1 cellular context compared by ENCODE assay signal in the genomic region with DNA sequence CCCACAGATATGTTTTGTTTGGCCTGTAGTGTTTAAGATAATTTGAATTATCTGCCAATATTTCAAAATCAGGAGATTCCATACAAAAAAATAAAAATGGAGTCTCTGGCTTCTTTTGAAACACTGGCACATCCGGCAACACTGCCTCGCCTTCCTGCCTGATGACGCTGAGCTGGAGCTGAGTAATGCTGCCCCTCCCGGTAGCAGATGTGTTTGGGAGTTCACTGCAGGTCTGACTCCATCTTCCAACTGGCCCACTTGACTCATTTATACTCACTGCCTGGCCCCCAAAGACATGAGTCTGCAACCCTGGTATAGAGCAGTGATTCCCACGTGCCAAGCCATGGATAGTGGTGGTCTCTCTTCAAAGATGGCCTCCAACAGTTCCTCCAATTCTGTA.
A peak's percentile ranks its signal among the peaks of the same experiment; 100 is the strongest.
TF ChIP-seq lines count a peak whose summit lies in the region.

No MANE protein-coding gene starts in this region.

TF ChIP-seq in IMR-90, 13 proteins besides CTCF, POLR2A, EP300 and RAD21:
- TF ChIP-seq CEBPB (IDR thresholded peaks at IDR 0.05; ENCODE audit: low read depth, low read length) (peak; percentile 37; the same call in 1 of the 2 replicates), RFX5 (IDR thresholded peaks at IDR 0.05; ENCODE audit: low read depth, low read length) (no peak), MAZ (IDR thresholded peaks at IDR 0.05; ENCODE audit: borderline replicate concordance, low read depth, low read length) (peak; percentile 83), SMC3 (IDR thresholded peaks at IDR 0.05; ENCODE audit: low read depth, low read length) (no peak), BHLHE40 (IDR thresholded peaks at IDR 0.05; ENCODE audit: low read depth, low read length) (no peak), FOS (IDR thresholded peaks at IDR 0.05; ENCODE audit: low read depth, low read length) (0 out of 2 replicates have a peak, but pooled peaks have one; percentile 46), CHD1 (IDR thresholded peaks at IDR 0.05; ENCODE audit: low read depth, low read length) (no peak), RCOR1 (IDR thresholded peaks at IDR 0.05; ENCODE audit: insufficient replicate concordance, low read length) (no peak), MAFK (IDR thresholded peaks at IDR 0.05; ENCODE audit: low read depth, low read length) (0 out of 2 replicates have a peak, but pooled peaks have one; percentile 22), NFE2L2 (IDR thresholded peaks at IDR 0.05; ENCODE audit: low read depth, low read length) (peak; percentile 52), MXI1 (IDR thresholded peaks at IDR 0.05; ENCODE audit: borderline replicate concordance, low read depth, low read length) (no peak; the same call in 1 of the 2 replicates)
- TF ChIP-seq, protein P1, sequence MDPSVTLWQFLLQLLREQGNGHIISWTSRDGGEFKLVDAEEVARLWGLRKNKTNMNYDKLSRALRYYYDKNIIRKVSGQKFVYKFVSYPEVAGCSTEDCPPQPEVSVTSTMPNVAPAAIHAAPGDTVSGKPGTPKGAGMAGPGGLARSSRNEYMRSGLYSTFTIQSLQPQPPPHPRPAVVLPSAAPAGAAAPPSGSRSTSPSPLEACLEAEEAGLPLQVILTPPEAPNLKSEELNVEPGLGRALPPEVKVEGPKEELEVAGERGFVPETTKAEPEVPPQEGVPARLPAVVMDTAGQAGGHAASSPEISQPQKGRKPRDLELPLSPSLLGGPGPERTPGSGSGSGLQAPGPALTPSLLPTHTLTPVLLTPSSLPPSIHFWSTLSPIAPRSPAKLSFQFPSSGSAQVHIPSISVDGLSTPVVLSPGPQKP (IDR thresholded peaks at IDR 0.05; ENCODE audit: borderline replicate concordance, low read depth, low read length) = no peak
- TF ChIP-seq, protein P2, sequence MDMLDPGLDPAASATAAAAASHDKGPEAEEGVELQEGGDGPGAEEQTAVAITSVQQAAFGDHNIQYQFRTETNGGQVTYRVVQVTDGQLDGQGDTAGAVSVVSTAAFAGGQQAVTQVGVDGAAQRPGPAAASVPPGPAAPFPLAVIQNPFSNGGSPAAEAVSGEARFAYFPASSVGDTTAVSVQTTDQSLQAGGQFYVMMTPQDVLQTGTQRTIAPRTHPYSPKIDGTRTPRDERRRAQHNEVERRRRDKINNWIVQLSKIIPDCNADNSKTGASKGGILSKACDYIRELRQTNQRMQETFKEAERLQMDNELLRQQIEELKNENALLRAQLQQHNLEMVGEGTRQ (IDR thresholded peaks at IDR 0.05; ENCODE audit: low read depth, low read length) = no peak; the same call in 1 of the 2 replicates
